In genomic region chr6:40074292-40075050, GRCh38 we compare ENCODE assay signal across 20 cellular contexts.
A peak's percentile ranks its signal among the peaks of the same experiment; 100 is the strongest.
DNase-seq lines count a peak whose midpoint lies in the region; ATAC-seq and TF ChIP-seq lines count a peak whose summit lies in the region.
"Had no signal": no experiment of that assay in that cellular context is flagged by ENCODE, and none has a peak within 500 bp of the region (broad histone marks: within the 10 kb centered on the region; RNA-seq: fewer than 3 reads in every experiment).

No MANE protein-coding gene starts in this region.

- peak in 1 of 2 donors; percentile 32 for TF ChIP-seq CTCF in mammary epithelial cell (conservative IDR thresholded peaks at IDR 0.05 in 1 of 2, IDR thresholded peaks at IDR 0.05 in 1 of 2; ENCODE audit: extremely low read depth in 1 of 2, insufficient read depth in 1 of 2, low read depth in 1 of 2, low read length in 2 of 2)
- peak; percentile 31 for TF ChIP-seq CTCF in foreskin keratinocyte (conservative IDR thresholded peaks at IDR 0.05)

- dilution Hi-C loops in mammary epithelial cell (cut with HindIII; ENCODE audit: low sequenced_read_pairs) = no loop called here

- no peak overlapping the region for H4K8ac ChIP-seq in trophoblast cell (ENCODE audit: low read depth, low read length)

- no peak overlapping the region for H2BK5ac ChIP-seq in trophoblast cell (ENCODE audit: low read depth, low read length, poor library complexity)

- no peaks in the 10 kb centered on the region for H4K20me1 ChIP-seq in mammary epithelial cell (ENCODE audit: insufficient read depth, low read length)

- no peak overlapping the region for H3K14ac ChIP-seq in trophoblast cell (ENCODE audit: low read length)

- no peaks in the 10 kb centered on the region for H3K79me2 ChIP-seq in mammary epithelial cell (ENCODE audit: insufficient read depth, low read length)
- H3K79me2 ChIP-seq in trophoblast cell (ENCODE audit: control insufficient read depth, insufficient read depth, low read length, poor library complexity) = no peaks in the 10 kb centered on the region

- H3K27ac ChIP-seq in mammary epithelial cell (ENCODE audit: insufficient read depth, low read depth, low read length) (peak overlapping the region; percentile 69), foreskin keratinocyte (no peak overlapping the region), trophoblast cell (ENCODE audit: low read depth, low read length) (no peak overlapping the region)
- H3K27ac ChIP-seq: GM23248, PC-9 had no signal

- in situ Hi-C loops in mammary epithelial cell (cut with MboI; ENCODE audit: low sequenced_read_pairs in 2 of 2) = no loop called here

- peaks cover 44% of the 10 kb centered on the region for H3K4me1 ChIP-seq in mammary epithelial cell (ENCODE audit: insufficient read depth, low read length)
- H3K4me1 ChIP-seq in foreskin keratinocyte = no peaks in the 10 kb centered on the region
- H3K4me1 ChIP-seq in trophoblast cell (ENCODE audit: control insufficient read depth in 1 of 2, insufficient read depth in 2 of 2, low read length in 2 of 2) = no peaks in the 10 kb centered on the region

- 30% methylated on average over 8 of the region's 8 CpGs for WGBS in mammary epithelial cell (ENCODE audit: low coverage, missing lambda C conversion rate)
- WGBS in trophoblast cell (ENCODE audit: extremely low coverage, insufficient coverage, insufficient read length) = no CpG with 5 or more reads among the region's 8 CpGs

- peak overlapping the region; percentile 70 for H2AFZ ChIP-seq in mammary epithelial cell (ENCODE audit: low read depth, low read length)
- H2AFZ ChIP-seq in trophoblast cell (ENCODE audit: insufficient read depth, low read length, poor library complexity) = no peak overlapping the region
- H2AFZ ChIP-seq: GM23248, PC-9 had no signal

- peak; percentile 47 for ATAC-seq in foreskin keratinocyte

- no peaks in the 10 kb centered on the region for H3K36me3 ChIP-seq in mammary epithelial cell (ENCODE audit: insufficient read depth, low read length)
- no peaks in the 10 kb centered on the region for H3K36me3 ChIP-seq in trophoblast cell (ENCODE audit: control insufficient read depth in 1 of 2, insufficient read depth in 2 of 2, low read length in 2 of 2)
- H3K36me3 ChIP-seq: MG63 had no signal

- H3K9ac ChIP-seq in mammary epithelial cell (ENCODE audit: insufficient read depth, low read length) (no peak overlapping the region), trophoblast cell (ENCODE audit: low read length) (no peak overlapping the region)
- H3K9ac ChIP-seq: GM23248 had no signal

- no TSS peak for BruUV-seq in mammary epithelial cell (replicated peaks; lab: Mats Ljungman, UMichigan)

- H3K79me1 ChIP-seq in trophoblast cell (ENCODE audit: low read length) = no peaks in the 10 kb centered on the region

- no peak overlapping the region for H3K18ac ChIP-seq in trophoblast cell (ENCODE audit: low read length)

- CTCF ChIA-PET in mammary epithelial cell (lab: Charles Lee; ENCODE audit: low non-redundant PET) = no interaction called here

- H3K27me3 ChIP-seq in mammary epithelial cell (ENCODE audit: insufficient read depth, low read length) = no peaks in the 10 kb centered on the region
- H3K27me3 ChIP-seq in foreskin keratinocyte = no peaks in the 10 kb centered on the region
- H3K27me3 ChIP-seq in trophoblast cell (ENCODE audit: insufficient read depth, low read length) = no peaks in the 10 kb centered on the region
- H3K27me3 ChIP-seq: MG63 had no signal

- no peak overlapping the region for H3K23ac ChIP-seq in trophoblast cell (ENCODE audit: low read length)

- H3K4me3 ChIP-seq in mammary epithelial cell (replicated peaks in 1 of 3; ENCODE audit: insufficient read depth in 1 of 3, low read depth in 2 of 3, low read length in 3 of 3) (no peak overlapping the region), trophoblast cell (ENCODE audit: low read depth, low read length) (no peak overlapping the region)
- H3K4me3 ChIP-seq: GM23248, MG63, PC-9 had no signal

- no peak overlapping the region for H2BK120ac ChIP-seq in trophoblast cell (ENCODE audit: insufficient read depth, low read length, poor library complexity)

- DNase-seq in mammary epithelial cell = peak; percentile 80
- DNase-seq in foreskin keratinocyte = peak; percentile 11 to 57
- DNase-seq in trophoblast cell = peak; percentile 15 to 77
- DNase-seq in stimulated activated naive CD4-positive, alpha-beta T cell (lab: John Stamatoyannopoulos, UW) = no peak
- no peak for DNase-seq in superior temporal gyrus (ENCODE audit: extremely low spot score)
- no peak for DNase-seq in NCI-H2107 (lab: John Stamatoyannopoulos, UW)
- no peak for DNase-seq in NCI-H524 treated with DMSO at 0.1 percent for 48 hours (lab: John Stamatoyannopoulos, UW)
- DNase-seq: CD4-positive, alpha-beta T cell; COR-L47; DMS79; GM23248; H9; HFFc6; Kasumi-1; MG63; NCI-H1417; NCI-H187; NCI-H446 treated with DMSO at 0.1 percent for 48 hours; NCI-H748 treated with DMSO at 0.1 percent for 48 hours; PC-9 had no signal

- no peak overlapping the region for H2AK5ac ChIP-seq in trophoblast cell (ENCODE audit: low read length)

- intact Hi-C loops in mammary epithelial cell (cut with micrococcal nuclease) = loop anchor here (2.0 kb wide), 1 partner anchor 32 kb away; no protein-coding TSS in a partner anchor

- H3K9me3 ChIP-seq in mammary epithelial cell (replicated peaks; ENCODE audit: insufficient read depth, low read length) (no peaks in the 10 kb centered on the region), trophoblast cell (ENCODE audit: insufficient read depth, low read depth, low read length) (no peaks in the 10 kb centered on the region)
- H3K9me3 ChIP-seq: MG63 had no signal

- H3K4ac ChIP-seq in trophoblast cell (ENCODE audit: low read depth, low read length) = no peak overlapping the region

- peak overlapping the region; percentile 80 for H3K4me2 ChIP-seq in mammary epithelial cell (ENCODE audit: insufficient read depth, low read depth, low read length)
- no peak overlapping the region for H3K4me2 ChIP-seq in trophoblast cell (ENCODE audit: low read length)
- H3K4me2 ChIP-seq: PC-9 had no signal

- no peak overlapping the region for H2BK12ac ChIP-seq in trophoblast cell (ENCODE audit: low read length)

- H4K12ac ChIP-seq in trophoblast cell (ENCODE audit: low read depth, low read length) = no peak overlapping the region

- H4K91ac ChIP-seq in trophoblast cell (ENCODE audit: low read depth, low read length) = no peak overlapping the region

Comparison
In these comparisons a context has a peak if more than half of its experiments do, and no peak if none do; other contexts are left out.
1. DNase-seq: peak in mammary epithelial cell (single experiment), foreskin keratinocyte (2 of 2) and trophoblast cell (2 of 2); none in stimulated activated naive CD4-positive, alpha-beta T cell (0 of 6), superior temporal gyrus (single experiment), NCI-H2107 (single experiment) and NCI-H524 treated with DMSO at 0.1 percent for 48 hours (single experiment).